1 cellular context compared by ENCODE assay signal in the genomic region with DNA sequence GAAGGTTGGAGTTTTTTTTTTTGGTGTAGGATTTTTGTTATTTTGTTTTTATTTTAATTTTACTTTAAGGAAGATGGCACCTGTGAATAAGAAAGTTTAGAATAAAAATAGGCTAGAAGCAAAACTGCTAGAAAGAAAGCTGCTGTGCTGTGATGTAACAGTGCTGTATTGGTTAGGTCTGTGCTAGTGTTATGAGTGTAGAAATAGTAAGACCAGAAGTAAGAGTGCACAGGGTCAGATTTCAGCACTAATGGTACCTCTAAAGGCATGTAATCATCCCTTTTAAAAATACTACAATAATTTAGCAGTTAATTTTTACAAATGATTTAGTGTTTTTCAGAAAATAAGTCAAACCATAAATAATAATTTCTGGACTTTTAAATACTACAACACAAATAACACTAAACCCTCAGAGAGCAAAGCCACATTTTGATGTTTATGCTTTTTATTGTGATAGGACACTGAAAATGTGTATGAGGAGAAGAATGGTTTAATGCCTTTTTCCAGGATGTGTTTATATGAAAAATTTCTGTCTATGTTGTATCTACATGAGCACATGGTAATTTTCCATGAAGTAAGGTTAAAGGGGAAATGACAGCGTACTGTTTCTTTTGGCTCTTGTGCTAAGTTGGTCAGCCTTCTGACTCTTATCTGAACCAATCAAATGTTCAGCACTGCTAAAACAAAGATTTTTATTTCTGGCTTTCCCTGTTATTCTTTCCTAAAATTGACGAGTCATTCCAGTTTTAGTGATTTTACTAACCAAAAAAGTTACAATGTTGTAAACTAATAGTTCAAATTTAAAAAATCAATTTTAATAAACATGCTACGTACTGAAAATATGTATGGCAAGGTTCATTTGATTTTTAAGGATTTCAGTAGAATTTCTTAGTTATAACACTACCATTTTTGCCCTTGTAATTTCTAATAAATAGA.
A peak's percentile ranks its signal among the peaks of the same experiment; 100 is the strongest.
TF ChIP-seq lines count a peak whose summit lies in the region.

No MANE protein-coding gene starts in this region.

TF ChIP-seq in K562, 482 proteins besides CTCF, POLR2A, EP300 and RAD21 (continued from another document):
- TF ChIP-seq RBM39 (optimal IDR thresholded peaks at IDR 0.05; ENCODE audit: low read depth, low read length) (no peak), MYNN (IDR thresholded peaks at IDR 0.05) (no peak), MYNN (CRISPR knock-in tag; IDR thresholded peaks at IDR 0.05) (no peak), PPARD (CRISPR knock-in tag; IDR thresholded peaks at IDR 0.05) (no peak), ZNF512 (tag; IDR thresholded peaks at IDR 0.05) (no peak), ARID3A (IDR thresholded peaks at IDR 0.05; ENCODE audit: borderline replicate concordance, low read depth, low read length) (no peak), CBFB (CRISPR knock-in tag; IDR thresholded peaks at IDR 0.05) (no peak), ETV1 (tag; conservative IDR thresholded peaks at IDR 0.05; ENCODE audit: low read depth) (no peak), L3MBTL2 (IDR thresholded peaks at IDR 0.05) (peak; percentile 43), MEF2D (tag; conservative IDR thresholded peaks at IDR 0.05; ENCODE audit: low read depth) (no peak), MYBL2 (IDR thresholded peaks at IDR 0.05; ENCODE audit: low read depth) (no peak), MYBL2 (CRISPR knock-in tag; IDR thresholded peaks at IDR 0.05; ENCODE audit: borderline replicate concordance) (no peak), PHF20 (IDR thresholded peaks at IDR 0.05; ENCODE audit: partially characterized antibody) (no peak), HNRNPH1 (optimal IDR thresholded peaks at IDR 0.05; ENCODE audit: low read depth, low read length) (no peak), ZNF511 (CRISPR knock-in tag; IDR thresholded peaks at IDR 0.05) (no peak), SNIP1 (IDR thresholded peaks at IDR 0.05; ENCODE audit: low read depth) (peak; percentile 64; the same call in 1 of the 2 replicates), ARID4B (CRISPR knock-in tag; IDR thresholded peaks at IDR 0.05) (no peak), SAP30 (IDR thresholded peaks at IDR 0.05; ENCODE audit: borderline replicate concordance, insufficient read depth, low read depth, low read length, poor library complexity, severe bottlenecking) (no peak), CCNT2 (IDR thresholded peaks at IDR 0.05; ENCODE audit: borderline replicate concordance, extremely low read depth, insufficient read length, low read depth, low read length) (no peak), ZNF707 (CRISPR knock-in tag; conservative IDR thresholded peaks at IDR 0.05) (no peak), HCFC1 (IDR thresholded peaks at IDR 0.05; ENCODE audit: low read depth, low read length) (no peak), ZBTB8A (IDR thresholded peaks at IDR 0.05; ENCODE audit: partially characterized antibody) (no peak), LEF1 (IDR thresholded peaks at IDR 0.05) (peak; percentile 27; the same call in 1 of the 2 replicates), KDM1A (IDR thresholded peaks at IDR 0.05) (peak in 1 of 2 experiments; percentile 43; a peak in 2 of 4 replicates), CSDE1 (IDR thresholded peaks at IDR 0.05) (no peak), JUN (IDR thresholded peaks at IDR 0.05; ENCODE audit: borderline replicate concordance, low read depth, low read length) (no peak), JUN (CRISPR knock-in tag; IDR thresholded peaks at IDR 0.05; ENCODE audit: borderline replicate concordance) (no peak)
- TF ChIP-seq, protein P1, sequence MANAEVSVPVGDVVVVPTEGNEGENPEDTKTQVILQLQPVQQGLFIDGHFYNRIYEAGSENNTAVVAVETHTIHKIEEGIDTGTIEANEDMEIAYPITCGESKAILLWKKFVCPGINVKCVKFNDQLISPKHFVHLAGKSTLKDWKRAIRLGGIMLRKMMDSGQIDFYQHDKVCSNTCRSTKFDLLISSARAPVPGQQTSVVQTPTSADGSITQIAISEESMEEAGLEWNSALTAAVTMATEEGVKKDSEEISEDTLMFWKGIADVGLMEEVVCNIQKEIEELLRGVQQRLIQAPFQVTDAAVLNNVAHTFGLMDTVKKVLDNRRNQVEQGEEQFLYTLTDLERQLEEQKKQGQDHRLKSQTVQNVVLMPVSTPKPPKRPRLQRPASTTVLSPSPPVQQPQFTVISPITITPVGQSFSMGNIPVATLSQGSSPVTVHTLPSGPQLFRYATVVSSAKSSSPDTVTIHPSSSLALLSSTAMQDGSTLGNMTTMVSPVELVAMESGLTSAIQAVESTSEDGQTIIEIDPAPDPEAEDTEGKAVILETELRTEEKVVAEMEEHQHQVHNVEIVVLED (CRISPR knock-in tag; IDR thresholded peaks at IDR 0.05): no peak
- TF ChIP-seq, protein P2, sequence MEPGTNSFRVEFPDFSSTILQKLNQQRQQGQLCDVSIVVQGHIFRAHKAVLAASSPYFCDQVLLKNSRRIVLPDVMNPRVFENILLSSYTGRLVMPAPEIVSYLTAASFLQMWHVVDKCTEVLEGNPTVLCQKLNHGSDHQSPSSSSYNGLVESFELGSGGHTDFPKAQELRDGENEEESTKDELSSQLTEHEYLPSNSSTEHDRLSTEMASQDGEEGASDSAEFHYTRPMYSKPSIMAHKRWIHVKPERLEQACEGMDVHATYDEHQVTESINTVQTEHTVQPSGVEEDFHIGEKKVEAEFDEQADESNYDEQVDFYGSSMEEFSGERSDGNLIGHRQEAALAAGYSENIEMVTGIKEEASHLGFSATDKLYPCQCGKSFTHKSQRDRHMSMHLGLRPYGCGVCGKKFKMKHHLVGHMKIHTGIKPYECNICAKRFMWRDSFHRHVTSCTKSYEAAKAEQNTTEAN (CRISPR knock-in tag; IDR thresholded peaks at IDR 0.05): no peak
- TF ChIP-seq, protein P3, sequence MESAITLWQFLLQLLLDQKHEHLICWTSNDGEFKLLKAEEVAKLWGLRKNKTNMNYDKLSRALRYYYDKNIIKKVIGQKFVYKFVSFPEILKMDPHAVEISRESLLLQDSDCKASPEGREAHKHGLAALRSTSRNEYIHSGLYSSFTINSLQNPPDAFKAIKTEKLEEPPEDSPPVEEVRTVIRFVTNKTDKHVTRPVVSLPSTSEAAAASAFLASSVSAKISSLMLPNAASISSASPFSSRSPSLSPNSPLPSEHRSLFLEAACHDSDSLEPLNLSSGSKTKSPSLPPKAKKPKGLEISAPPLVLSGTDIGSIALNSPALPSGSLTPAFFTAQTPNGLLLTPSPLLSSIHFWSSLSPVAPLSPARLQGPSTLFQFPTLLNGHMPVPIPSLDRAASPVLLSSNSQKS (CRISPR knock-in tag; IDR thresholded peaks at IDR 0.05): no peak
